Comparison of ENCODE assay signal across 25 cellular contexts in genomic region chr22:36727927-36728488, GRCh38. TPM values are rescaled to one million over a fixed set of nuclear protein-coding genes. Genes with fewer than 3 reads are reported as not detected.
"Had no signal": no experiment of that assay in that cellular context is flagged by ENCODE, and none has a peak within 500 bp of the region (broad histone marks: within the 10 kb centered on the region; RNA-seq: fewer than 3 reads in every experiment).

No MANE protein-coding gene starts in this region.

- H3K36me3 ChIP-seq: colonic mucosa, gastrocnemius medialis, left ventricle myocardium inferior, right lobe of liver, upper lobe of left lung had no signal

- H3K27me3 ChIP-seq: right lobe of liver had no signal

- H3K9me3 ChIP-seq: colonic mucosa, gastrocnemius medialis, left ventricle myocardium inferior, right lobe of liver, upper lobe of left lung had no signal

- ATAC-seq: activated CD8-positive, alpha-beta T cell treated with anti-CD3 and anti-CD28 coated beads, Interleukin-2, amount 10 ng/mL, durations not matched to agents 7 days and 5 days; gastrocnemius medialis; natural killer cell treated with Interleukin-12 subunit alpha and Interleukin-12 subunit beta and Interleukin-15 and Interleukin-18, amount 100 ng/mL, for 72 hours; right lobe of liver; stimulated activated effector memory CD8-positive, alpha-beta T cell treated with anti-CD3 and anti-CD28 coated beads, Interleukin-12 subunit alpha, Interleukin-12 subunit beta, amount 100 ng/mL, for 72 hours; T-cell had no signal

- H3K4me3 Mint-ChIP-seq: activated CD8-positive, alpha-beta T cell treated with anti-CD3 and anti-CD28 coated beads, Interleukin-2, amount 10 ng/mL, durations not matched to agents 7 days and 5 days; activated naive CD8-positive, alpha-beta T cell treated with anti-CD3 and anti-CD28 coated beads for 36 hours; central memory CD8-positive, alpha-beta T cell; natural killer cell treated with Interleukin-12 subunit alpha and Interleukin-12 subunit beta and Interleukin-15 and Interleukin-18, amount 100 ng/mL, for 72 hours; stimulated activated effector memory CD8-positive, alpha-beta T cell treated with anti-CD3 and anti-CD28 coated beads, Interleukin-12 subunit alpha, Interleukin-12 subunit beta, amount 100 ng/mL, for 72 hours; T-cell; T-helper 2 cell treated with Interferon-gamma antibody and Interleukin-4, amounts not matched to agents 5 μg/mL and 100 μg/mL, for 36 hours had no signal

- H3K4me1 Mint-ChIP-seq: activated naive CD8-positive, alpha-beta T cell treated with anti-CD3 and anti-CD28 coated beads for 36 hours; central memory CD8-positive, alpha-beta T cell; stimulated activated effector memory CD8-positive, alpha-beta T cell treated with anti-CD3 and anti-CD28 coated beads, Interleukin-12 subunit alpha, Interleukin-12 subunit beta, amount 100 ng/mL, for 72 hours; T-cell had no signal

- H3K4me3 ChIP-seq: colonic mucosa, gastrocnemius medialis, left ventricle myocardium inferior, right lobe of liver, upper lobe of left lung had no signal

- H3K27ac ChIP-seq: colonic mucosa, gastrocnemius medialis, left ventricle myocardium inferior, right lobe of liver, upper lobe of left lung, VCaP had no signal

- H3K9me3 Mint-ChIP-seq: activated naive CD8-positive, alpha-beta T cell treated with anti-CD3 and anti-CD28 coated beads for 36 hours; central memory CD8-positive, alpha-beta T cell; natural killer cell treated with Interleukin-12 subunit alpha and Interleukin-12 subunit beta and Interleukin-15 and Interleukin-18, amount 100 ng/mL, for 72 hours; stimulated activated effector memory CD8-positive, alpha-beta T cell treated with anti-CD3 and anti-CD28 coated beads, Interleukin-12 subunit alpha, Interleukin-12 subunit beta, amount 100 ng/mL, for 72 hours; T-cell; T-helper 2 cell treated with Interferon-gamma antibody and Interleukin-4, amounts not matched to agents 5 μg/mL and 100 μg/mL, for 36 hours had no signal

- H3K4me1 ChIP-seq: colonic mucosa, gastrocnemius medialis, left ventricle myocardium inferior, right lobe of liver, upper lobe of left lung had no signal

- H3K36me3 Mint-ChIP-seq: activated naive CD8-positive, alpha-beta T cell treated with anti-CD3 and anti-CD28 coated beads for 36 hours; natural killer cell treated with Interleukin-12 subunit alpha and Interleukin-12 subunit beta and Interleukin-15 and Interleukin-18, amount 100 ng/mL, for 72 hours; T-cell had no signal

- H3K27ac Mint-ChIP-seq: activated CD8-positive, alpha-beta T cell treated with anti-CD3 and anti-CD28 coated beads, Interleukin-2, amount 10 ng/mL, durations not matched to agents 7 days and 5 days; activated naive CD8-positive, alpha-beta T cell treated with anti-CD3 and anti-CD28 coated beads for 36 hours; natural killer cell treated with Interleukin-12 subunit alpha and Interleukin-12 subunit beta and Interleukin-15 and Interleukin-18, amount 100 ng/mL, for 72 hours; stimulated activated effector memory CD8-positive, alpha-beta T cell treated with anti-CD3 and anti-CD28 coated beads, Interleukin-12 subunit alpha, Interleukin-12 subunit beta, amount 100 ng/mL, for 72 hours; T-cell; T-helper 2 cell treated with Interferon-gamma antibody and Interleukin-4, amounts not matched to agents 5 μg/mL and 100 μg/mL, for 36 hours had no signal

- DNase-seq: activated CD4-positive, alpha-beta T cell treated with anti-CD3 and anti-CD28 coated beads for 1 hour; activated CD4-positive, alpha-beta T cell treated with anti-CD3 and anti-CD28 coated beads, Interleukin-2, amount 50 U/mL, for 1 hour; activated CD8-positive, alpha-beta T cell treated with anti-CD3 and anti-CD28 coated beads, Interleukin-2, amount 10 ng/mL, durations not matched to agents 7 days and 5 days; activated naive CD4-positive, alpha-beta T cell treated with Interleukin-2 at 50 U/mL for 16 hours; activated naive CD8-positive, alpha-beta T cell treated with anti-CD3 and anti-CD28 coated beads for 36 hours; activated T-cell treated with anti-CD3 and anti-CD28 coated beads, Interleukin-2, amount 50 U/mL, for 48 hours; colonic mucosa; gastrocnemius medialis; hippocampal formation; kidney glomerular epithelial cell; left ventricle myocardium inferior; midbrain; small intestine; stimulated activated CD4-positive, alpha-beta T cell treated with anti-CD3 and anti-CD28 coated beads, Interleukin-2, amount 100 ng/mL, for 24 hours; T-cell; upper lobe of left lung had no signal

RNA-seq across cellular contexts. Expression of gene CACNG2, which starts 24.5 kb away (rescaled TPM):
- total RNA-seq: activated CD8-positive, alpha-beta T cell treated with anti-CD3 and anti-CD28 coated beads, Interleukin-2, amount 10 ng/mL, durations not matched to agents 7 days and 5 days; activated naive CD8-positive, alpha-beta T cell treated with anti-CD3 and anti-CD28 coated beads for 36 hours; astrocyte; colonic mucosa; gastrocnemius medialis; left ventricle myocardium inferior; lung microvascular endothelial cell; natural killer cell treated with Interleukin-12 subunit alpha and Interleukin-12 subunit beta and Interleukin-15 and Interleukin-18, amount 100 ng/mL, for 72 hours; right lobe of liver; T-cell; upper lobe of left lung had no signal
- polyA plus RNA-seq: esophagus had no signal
